8 cellular contexts compared by ENCODE assay signal in genomic region chr20:2839732-2840137, GRCh38. TPM values are rescaled to one million over a fixed set of nuclear protein-coding genes. Genes with fewer than 3 reads are reported as not detected.
DNase-seq lines count a peak whose midpoint lies in the region; ATAC-seq and TF ChIP-seq lines count a peak whose summit lies in the region.

No MANE protein-coding gene starts in this region.

- CTCF ChIA-PET in activated CD4-positive, alpha-beta T cell treated with anti-CD3 and anti-CD28 coated beads, Interleukin-2, amount 10 ng/mL, durations not matched to agents 7 days and 5 days (lab: Charles Lee): interaction anchor here (0.9 to 1.3 kb wide), 2 partner anchors 12 to 33 kb away, joined by 3 to 4 read pairs; no protein-coding TSS in a partner anchor

- peaks cover 2% of the 10 kb centered on the region for H3K9me3 Mint-ChIP-seq in activated CD4-positive, alpha-beta T cell treated with anti-CD3 and anti-CD28 coated beads, Interleukin-2, amount 10 ng/mL, durations not matched to agents 7 days and 5 days

- H3K36me3 Mint-ChIP-seq in activated CD4-positive, alpha-beta T cell treated with anti-CD3 and anti-CD28 coated beads, Interleukin-2, amount 10 ng/mL, durations not matched to agents 7 days and 5 days (ENCODE audit: low read depth): peaks cover 9% of the 10 kb centered on the region

- peaks cover 20% of the 10 kb centered on the region for H3K4me1 Mint-ChIP-seq in activated CD4-positive, alpha-beta T cell treated with anti-CD3 and anti-CD28 coated beads, Interleukin-2, amount 10 ng/mL, durations not matched to agents 7 days and 5 days

- TF ChIP-seq CTCF in adrenal gland (IDR thresholded peaks at IDR 0.05) (no peak), lower leg skin (IDR thresholded peaks at IDR 0.05) (no peak), thoracic aorta (IDR thresholded peaks at IDR 0.05) (no peak)

- DNase-seq in activated CD4-positive, alpha-beta T cell treated with anti-CD3 and anti-CD28 coated beads, Interleukin-2, amount 10 ng/mL, durations not matched to agents 7 days and 5 days: no peak
- no peak for DNase-seq in activated CD4-positive, alpha-beta T cell treated with anti-CD3 and anti-CD28 coated beads, Interleukin-2, amount 50 U/mL, for 4 hours
- DNase-seq in adrenal gland: peak in 1 of 7 donors; percentile 30
- peak in 1 of 2 donors; percentile 85 for DNase-seq in lower leg skin (ENCODE audit: low spot score in 2 of 2)
- DNase-seq in thoracic aorta (ENCODE audit: low spot score): no peak
- DNase-seq in erythroblast (lab: John Stamatoyannopoulos, UW): no peak
- DNase-seq in OCI-M2 (lab: John Stamatoyannopoulos, UW; ENCODE audit: unreplicated experiment): no peak

- WGBS in adrenal gland, 4 donors: 84 to 90% (median 87%) methylated on average over 4 to 21 of the region's 21 CpGs
- WGBS in lower leg skin, 2 donors: 76 to 92% methylated on average over 11 to 12 of the region's 21 CpGs

- peak overlapping the region; percentile 72 for H3K4me3 Mint-ChIP-seq in activated CD4-positive, alpha-beta T cell treated with anti-CD3 and anti-CD28 coated beads, Interleukin-2, amount 10 ng/mL, durations not matched to agents 7 days and 5 days

- no peak for TF ChIP-seq POLR2A in adrenal gland (IDR thresholded peaks at IDR 0.05)
- no peak for TF ChIP-seq POLR2A in lower leg skin (IDR thresholded peaks at IDR 0.05)
- no peak for TF ChIP-seq POLR2A in erythroblast (IDR thresholded peaks at IDR 0.05; ENCODE audit: low read length)

- H3K36me3 ChIP-seq in adrenal gland (replicated peaks in 1 of 2): no peaks in the 10 kb centered on the region
- no peaks in the 10 kb centered on the region for H3K36me3 ChIP-seq in thoracic aorta

- intact Hi-C loops in adrenal gland (cut with DNase I): no loop called here
- intact Hi-C loops in lower leg skin (cut with DNase I; ENCODE audit: low total_unique reads): no loop called here

- H3K27me3 Mint-ChIP-seq in activated CD4-positive, alpha-beta T cell treated with anti-CD3 and anti-CD28 coated beads, Interleukin-2, amount 10 ng/mL, durations not matched to agents 7 days and 5 days: no peaks in the 10 kb centered on the region

- H3K27ac Mint-ChIP-seq in activated CD4-positive, alpha-beta T cell treated with anti-CD3 and anti-CD28 coated beads, Interleukin-2, amount 10 ng/mL, durations not matched to agents 7 days and 5 days: peak overlapping the region; percentile 96

- peaks cover 12 to 17% of the 10 kb centered on the region in 2 donors for H3K4me1 ChIP-seq in adrenal gland (replicated peaks in 1 of 2)
- H3K4me1 ChIP-seq in thoracic aorta (ENCODE audit: control insufficient read depth in 1 of 2, low read depth in 2 of 2): peaks cover 0 to 19% of the 10 kb centered on the region in 2 donors

- POLR2A ChIA-PET in activated CD4-positive, alpha-beta T cell treated with anti-CD3 and anti-CD28 coated beads, Interleukin-2, amount 10 ng/mL, durations not matched to agents 7 days and 5 days (lab: Charles Lee): no interaction called here

- H3K4me3 ChIP-seq in adrenal gland (peak overlapping the region in 3 of 4 donors; percentile 67 to 81 (median 70)), lower leg skin (ENCODE audit: low read depth, poor library complexity, severe bottlenecking) (peak overlapping the region; percentile 90), thoracic aorta (peak overlapping the region; percentile 98)

- H3K9me3 ChIP-seq in adrenal gland (replicated peaks in 1 of 3): no peaks in the 10 kb centered on the region
- H3K9me3 ChIP-seq in thoracic aorta: no peaks in the 10 kb centered on the region

- H3K27me3 ChIP-seq in adrenal gland: no peaks in the 10 kb centered on the region
- no peaks in the 10 kb centered on the region for H3K27me3 ChIP-seq in thoracic aorta (replicated peaks; ENCODE audit: insufficient read depth)

- peak overlapping the region in 3 of 5 donors; percentile 72 to 94 (median 91) for H3K27ac ChIP-seq in adrenal gland
- H3K27ac ChIP-seq in thoracic aorta: peak overlapping the region in 1 of 2 donors; percentile 80

- ATAC-seq in thoracic aorta (ENCODE audit: insufficient number of reproducible peaks, low FRiP score, low read depth) (no peak), GM18511 (IDR thresholded peaks at IDR 0.05; ENCODE audit: unreplicated experiment) (no peak)

RNA-seq across cellular contexts. Expression of gene PCED1A, which starts 0.7 kb away (rescaled TPM):
- total RNA-seq in activated CD4-positive, alpha-beta T cell treated with anti-CD3 and anti-CD28 coated beads, Interleukin-2, amount 10 ng/mL, durations not matched to agents 7 days and 5 days: 10 to 100 TPM; 22.6 to 23.9 TPM
- total RNA-seq in adrenal gland: 10 to 100 TPM; 16.8 to 65.8 (median 46.3) TPM
- polyA plus RNA-seq in adrenal gland: 100 to 1,000 TPM in 2 of 3 donors, 1 to 10 TPM in 1; 9.6 to 244 (median 129) TPM
- 10 to 100 TPM; 10.6 to 16.6 (median 13.1) TPM for total RNA-seq in lower leg skin
- total RNA-seq in thoracic aorta: 10 to 100 TPM; 40.6 to 44.3 TPM

RNA-seq across cellular contexts. Expression of gene VPS16, which starts 0.8 kb away (rescaled TPM):
- 10 to 100 TPM; 49.7 to 54.9 TPM for total RNA-seq in activated CD4-positive, alpha-beta T cell treated with anti-CD3 and anti-CD28 coated beads, Interleukin-2, amount 10 ng/mL, durations not matched to agents 7 days and 5 days
- total RNA-seq in adrenal gland (10 to 100 TPM; 28.1 to 45.0 (median 34.4) TPM), lower leg skin (10 to 100 TPM; 34.9 to 39.2 (median 37.7) TPM), thoracic aorta (10 to 100 TPM; 21.8 to 24.2 TPM)
- polyA plus RNA-seq in adrenal gland: 100 to 1,000 TPM in 1 of 3 donors, 10 to 100 TPM in 2; 24.8 to 115 (median 99.8) TPM

RNA-seq across cellular contexts. Expression of gene TMEM239, which starts 23.6 kb away (rescaled TPM):
- not detected for total RNA-seq in activated CD4-positive, alpha-beta T cell treated with anti-CD3 and anti-CD28 coated beads, Interleukin-2, amount 10 ng/mL, durations not matched to agents 7 days and 5 days
- total RNA-seq in adrenal gland (not detected), lower leg skin (not detected), thoracic aorta (not detected)
- polyA plus RNA-seq in adrenal gland: under 1 TPM in 1 of 3 donors, not detected in 2; 0.08 TPM

RNA-seq across cellular contexts. Expression of gene C20orf141, which starts 24.9 kb away (rescaled TPM):
- not detected for total RNA-seq in activated CD4-positive, alpha-beta T cell treated with anti-CD3 and anti-CD28 coated beads, Interleukin-2, amount 10 ng/mL, durations not matched to agents 7 days and 5 days
- not detected for total RNA-seq in adrenal gland
- under 1 TPM in 1 of 3 donors, not detected in 2; 0.30 TPM for polyA plus RNA-seq in adrenal gland
- not detected for total RNA-seq in lower leg skin
- total RNA-seq in thoracic aorta: not detected

RNA-seq across cellular contexts. Expression of gene PTPRA, which starts 33.5 kb away (rescaled TPM):
- total RNA-seq in activated CD4-positive, alpha-beta T cell treated with anti-CD3 and anti-CD28 coated beads, Interleukin-2, amount 10 ng/mL, durations not matched to agents 7 days and 5 days: 10 to 100 TPM; 66.4 to 83.9 TPM
- 10 to 100 TPM; 33.5 to 62.5 (median 47.9) TPM for total RNA-seq in adrenal gland
- polyA plus RNA-seq in adrenal gland: 10 to 100 TPM; 16.3 to 94.7 (median 16.7) TPM
- 10 to 100 TPM; 50.7 to 96.7 (median 64.1) TPM for total RNA-seq in lower leg skin
- total RNA-seq in thoracic aorta: 10 to 100 TPM; 36.7 to 42.7 TPM
